ENCODE assay signal across 8 cellular contexts in genomic region chr12:92784795-92785562, GRCh38.
DNase-seq lines count a peak whose midpoint lies in the region; ATAC-seq lines count a peak whose summit lies in the region.

No MANE protein-coding gene starts in this region.

- no peak overlapping the region for H3K4me3 Mint-ChIP-seq in activated T-helper 17 cell treated with anti-CD3 and anti-CD28 coated beads, Interleukin-2, amount 50 U/mL, for 72 hours

- intact Hi-C loops in left cardiac atrium (cut with DNase I): no loop called here
- intact Hi-C loops in sciatic nerve (cut with DNase I): no loop called here

- no peaks in the 10 kb centered on the region for H3K27me3 Mint-ChIP-seq in activated T-helper 17 cell treated with anti-CD3 and anti-CD28 coated beads, Interleukin-2, amount 50 U/mL, for 72 hours

- H3K27ac Mint-ChIP-seq in activated T-helper 17 cell treated with anti-CD3 and anti-CD28 coated beads, Interleukin-2, amount 50 U/mL, for 72 hours: no peak overlapping the region

- DNase-seq in activated gamma-delta T cell treated with Interleukin-2 at 50 U/mL for 16 hours (peak; percentile 19), activated gamma-delta T cell (lab: John Stamatoyannopoulos, UW) (no peak), NCI-H524 treated with DMSO at 0.1 percent for 48 hours (lab: John Stamatoyannopoulos, UW) (peak; percentile 31), left cardiac atrium (no peak), sciatic nerve (ENCODE audit: low spot score) (no peak)

- H3K9me3 Mint-ChIP-seq in activated T-helper 17 cell treated with anti-CD3 and anti-CD28 coated beads, Interleukin-2, amount 50 U/mL, for 72 hours: no peaks in the 10 kb centered on the region

- ATAC-seq in GM21515 (IDR thresholded peaks at IDR 0.05; ENCODE audit: unreplicated experiment) (peak; percentile 97), HG03575 (IDR thresholded peaks at IDR 0.05; ENCODE audit: extremely low read depth, insufficient number of reproducible peaks, low FRiP score, unreplicated experiment) (peak; percentile 76), left cardiac atrium (peak; percentile 94 to 96), sciatic nerve (peak; percentile 92)
- peak; percentile 90 for ATAC-seq in activated T-helper 17 cell treated with anti-CD3 and anti-CD28 coated beads, Interleukin-2, amount 50 U/mL, for 72 hours (replicated peaks)

- H3K4me1 Mint-ChIP-seq in activated T-helper 17 cell treated with anti-CD3 and anti-CD28 coated beads, Interleukin-2, amount 50 U/mL, for 72 hours: no peaks in the 10 kb centered on the region

- peaks cover 18% of the 10 kb centered on the region for H3K36me3 Mint-ChIP-seq in activated T-helper 17 cell treated with anti-CD3 and anti-CD28 coated beads, Interleukin-2, amount 50 U/mL, for 72 hours (ENCODE audit: low read depth)

Comparison
In these comparisons a context has a peak if more than half of its experiments do, and no peak if none do; other contexts are left out.
1. DNase-seq: peak in activated gamma-delta T cell treated with Interleukin-2 at 50 U/mL for 16 hours (single experiment) and NCI-H524 treated with DMSO at 0.1 percent for 48 hours (single experiment); none in activated gamma-delta T cell (single experiment), left cardiac atrium (single experiment) and sciatic nerve (single experiment).
2. Peak in every context shown above with its lines, with median percentiles within 50 percentile points of each other: ATAC-seq.